Comparison of ENCODE assay signal across 19 cellular contexts in the genomic region with DNA sequence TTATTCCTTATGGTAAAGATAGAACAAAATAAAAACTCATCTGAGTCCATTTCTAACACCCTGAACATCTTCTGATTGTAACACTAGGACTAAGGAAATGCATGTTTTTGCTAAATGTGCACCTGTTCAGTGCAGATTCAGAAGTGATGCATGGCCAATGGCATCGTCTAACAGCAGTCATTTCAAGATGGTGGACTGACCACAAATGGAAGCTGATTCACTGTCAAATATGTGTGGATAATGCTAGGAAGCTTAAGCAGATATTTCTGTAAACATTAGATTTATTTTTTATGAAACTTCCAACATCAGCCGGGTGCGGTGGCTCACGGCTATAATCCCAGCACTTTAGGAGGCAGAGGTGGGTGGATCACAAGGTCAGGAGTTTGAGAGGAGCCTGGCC.
"Had no signal": no experiment of that assay in that cellular context is flagged by ENCODE, and none has a peak within 500 bp of the region (broad histone marks: within the 10 kb centered on the region; RNA-seq: fewer than 3 reads in every experiment).

No MANE protein-coding gene starts in this region.

- DNase-seq: Karpas-422, KG1, MM.1S, NCI-H1092 treated with DMSO at 0.1 percent for 48 hours, NCI-H1417, NCI-H1436 treated with DMSO at 0.1 percent for 48 hours, NCI-H1694, NCI-H187 treated with DMSO at 0.1 percent for 48 hours, NCI-H2029 treated with DMSO at 0.1 percent for 48 hours, NCI-H2171 treated with DMSO at 0.1 percent for 48 hours, NCI-H2227 treated with DMSO at 0.1 percent for 48 hours, NCI-H524, NCI-H526 treated with DMSO at 0.1 percent for 48 hours, NCI-H748 treated with DMSO at 0.1 percent for 48 hours, RPMI8226, SHP77, T-helper 1 cell had no signal

- FAIRE-seq: RCC 7860 had no signal

- ATAC-seq: SK-N-SH treated with all-trans-retinoic acid at 6 μM for 48 hours had no signal
